1 cellular context compared by ENCODE assay signal in the genomic region with DNA sequence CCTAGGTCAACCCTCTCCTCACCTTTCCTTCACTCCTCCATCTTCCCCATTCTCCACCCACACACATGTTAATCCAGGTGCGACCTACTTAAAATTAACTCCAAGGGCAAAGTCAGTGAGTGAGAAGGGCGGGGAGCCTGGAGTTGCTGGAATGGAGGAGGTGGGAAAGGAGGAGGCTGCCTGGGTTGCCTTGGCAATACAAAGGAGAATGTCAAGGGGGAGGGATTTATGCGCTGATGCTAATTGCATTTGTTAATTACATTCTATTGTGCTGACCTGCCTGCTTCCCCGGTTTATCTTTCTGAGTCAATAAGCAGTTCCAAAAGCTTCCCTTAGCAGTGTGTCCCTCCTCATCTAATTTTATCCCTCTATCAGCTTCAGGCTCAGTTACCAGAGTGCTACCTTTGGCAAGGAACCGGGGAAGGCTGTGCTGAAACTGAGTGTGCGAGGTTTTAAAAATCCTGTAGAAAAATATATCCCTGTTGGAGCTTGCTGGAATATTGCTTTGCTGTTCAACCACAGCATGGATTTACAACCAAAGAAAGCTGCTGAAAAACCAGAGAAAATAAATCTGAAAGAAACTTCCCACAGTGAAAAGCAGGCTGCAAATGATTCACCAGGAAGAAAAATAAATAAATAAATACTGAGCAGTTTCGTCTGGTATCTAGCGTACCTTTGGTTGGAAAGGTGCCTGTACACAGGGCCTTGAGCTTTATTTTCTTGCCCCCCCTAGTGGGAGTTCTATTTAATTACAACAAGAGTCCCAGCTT.
TF ChIP-seq lines count a peak whose summit lies in the region.

No MANE protein-coding gene starts in this region.

TF ChIP-seq in liver, 16 proteins besides CTCF, POLR2A, EP300 and RAD21 (continued from another document):
- TF ChIP-seq EGR1 (IDR thresholded peaks at IDR 0.05; ENCODE audit: low read depth in 2 of 2), result no peak
- TF ChIP-seq, protein P1, sequence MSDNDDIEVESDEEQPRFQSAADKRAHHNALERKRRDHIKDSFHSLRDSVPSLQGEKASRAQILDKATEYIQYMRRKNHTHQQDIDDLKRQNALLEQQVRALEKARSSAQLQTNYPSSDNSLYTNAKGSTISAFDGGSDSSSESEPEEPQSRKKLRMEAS (IDR thresholded peaks at IDR 0.05), result no peak
- TF ChIP-seq HNF4A (conservative IDR thresholded peaks at IDR 0.05), result peak; percentile 17 to 30
- no peak for TF ChIP-seq NR2F2 (IDR thresholded peaks at IDR 0.05)
- peak; percentile 39 for TF ChIP-seq FOXA2 (IDR thresholded peaks at IDR 0.05)
- peak in 1 of 2 donors; percentile 43 for TF ChIP-seq JUND (IDR thresholded peaks at IDR 0.05)
